Comparison of ENCODE assay signal across 30 cellular contexts in genomic region chr20:17453592-17453991, GRCh38.
"Had no signal": no experiment of that assay in that cellular context is flagged by ENCODE, and none has a peak within 500 bp of the region (broad histone marks: within the 10 kb centered on the region; RNA-seq: fewer than 3 reads in every experiment).

No MANE protein-coding gene starts in this region.

- H2AFZ ChIP-seq: hepatocyte, parathyroid adenoma had no signal

- H3K9ac ChIP-seq: parathyroid adenoma had no signal

- H3K36me3 Mint-ChIP-seq: mesothelial cell of epicardium; naive B cell; natural killer cell treated with Interleukin-12 subunit alpha and Interleukin-12 subunit beta and Interleukin-15 and Interleukin-18, amount 100 ng/mL, for 72 hours; stimulated activated effector memory CD8-positive, alpha-beta T cell treated with anti-CD3 and anti-CD28 coated beads, Interleukin-12 subunit alpha, Interleukin-12 subunit beta, amount 100 ng/mL, for 72 hours had no signal

- H3K4me1 ChIP-seq: esophagus muscularis mucosa, foreskin keratinocyte, gastroesophageal sphincter, heart left ventricle, left lung, parathyroid adenoma, stomach, testis, tibial artery, upper lobe of left lung had no signal

- H3K27ac ChIP-seq: coronary artery, esophagus muscularis mucosa, foreskin keratinocyte, gastroesophageal sphincter, heart left ventricle, hepatocyte, left lung, parathyroid adenoma, stomach, testis, tibial artery, upper lobe of left lung had no signal

- H3K9me3 Mint-ChIP-seq: natural killer cell treated with Interleukin-12 subunit alpha and Interleukin-12 subunit beta and Interleukin-15 and Interleukin-18, amount 100 ng/mL, for 72 hours; neural crest cell; stimulated activated effector memory CD8-positive, alpha-beta T cell treated with anti-CD3 and anti-CD28 coated beads, Interleukin-12 subunit alpha, Interleukin-12 subunit beta, amount 100 ng/mL, for 72 hours had no signal

- H3K4me3 Mint-ChIP-seq: mesothelial cell of epicardium; naive B cell; natural killer cell treated with Interleukin-12 subunit alpha and Interleukin-12 subunit beta and Interleukin-15 and Interleukin-18, amount 100 ng/mL, for 72 hours; neural crest cell; stimulated activated effector memory CD8-positive, alpha-beta T cell treated with anti-CD3 and anti-CD28 coated beads, Interleukin-12 subunit alpha, Interleukin-12 subunit beta, amount 100 ng/mL, for 72 hours had no signal

- H3K79me2 ChIP-seq: hepatocyte, parathyroid adenoma had no signal

- H3K27me3 ChIP-seq: foreskin keratinocyte, hepatocyte, testis, upper lobe of left lung had no signal

- FAIRE-seq: endothelial cell of umbilical vein, urothelium cell line had no signal

- DNase-seq: dermis blood vessel endothelial cell; effector memory CD4-positive, alpha-beta T cell; foreskin keratinocyte; heart left ventricle; left cardiac atrium; left lung; mesenchymal stem cell; mucosa of descending colon; naive B cell; stimulated activated CD4-positive, alpha-beta T cell treated with anti-CD3 and anti-CD28 coated beads, Interleukin-2, amount 100 ng/mL, for 24 hours; stimulated activated CD4-positive, alpha-beta T cell treated with anti-CD3 and anti-CD28 coated beads, Interleukin-4, amount 100 ng/mL, for 24 hours; stimulated activated naive CD4-positive, alpha-beta T cell treated with Interleukin-2 at 50 U/mL for 16 hours; stomach; testis; tibial artery had no signal

- H3K27ac Mint-ChIP-seq: mesothelial cell of epicardium; naive B cell; natural killer cell treated with Interleukin-12 subunit alpha and Interleukin-12 subunit beta and Interleukin-15 and Interleukin-18, amount 100 ng/mL, for 72 hours; progenitor cell of endocrine pancreas; stimulated activated effector memory CD8-positive, alpha-beta T cell treated with anti-CD3 and anti-CD28 coated beads, Interleukin-12 subunit alpha, Interleukin-12 subunit beta, amount 100 ng/mL, for 72 hours had no signal

- H3K36me3 ChIP-seq: esophagus muscularis mucosa, gastroesophageal sphincter, heart left ventricle, left lung, stomach, tibial artery, upper lobe of left lung had no signal

- ATAC-seq: foreskin keratinocyte; gastroesophageal sphincter; heart left ventricle; left cardiac atrium; left lung; mucosa of descending colon; natural killer cell treated with Interleukin-12 subunit alpha and Interleukin-12 subunit beta and Interleukin-15 and Interleukin-18, amount 100 ng/mL, for 72 hours; sciatic nerve; stimulated activated effector memory CD8-positive, alpha-beta T cell treated with anti-CD3 and anti-CD28 coated beads, Interleukin-12 subunit alpha, Interleukin-12 subunit beta, amount 100 ng/mL, for 72 hours had no signal

- H3K4me1 Mint-ChIP-seq: mesothelial cell of epicardium; naive B cell; neural crest cell; stimulated activated effector memory CD8-positive, alpha-beta T cell treated with anti-CD3 and anti-CD28 coated beads, Interleukin-12 subunit alpha, Interleukin-12 subunit beta, amount 100 ng/mL, for 72 hours had no signal

- H3K4me3 ChIP-seq: coronary artery, esophagus muscularis mucosa, gastroesophageal sphincter, heart left ventricle, hepatocyte, left lung, mucosa of descending colon, smooth muscle cell, stomach, testis, tibial artery, upper lobe of left lung had no signal

- H3K9me3 ChIP-seq: esophagus muscularis mucosa, heart left ventricle, left lung, mucosa of descending colon, stomach, testis, tibial artery, upper lobe of left lung had no signal

- H3K4me2 ChIP-seq: hepatocyte, smooth muscle cell had no signal
